ENCODE assay signal across 8 cellular contexts in the genomic region with DNA sequence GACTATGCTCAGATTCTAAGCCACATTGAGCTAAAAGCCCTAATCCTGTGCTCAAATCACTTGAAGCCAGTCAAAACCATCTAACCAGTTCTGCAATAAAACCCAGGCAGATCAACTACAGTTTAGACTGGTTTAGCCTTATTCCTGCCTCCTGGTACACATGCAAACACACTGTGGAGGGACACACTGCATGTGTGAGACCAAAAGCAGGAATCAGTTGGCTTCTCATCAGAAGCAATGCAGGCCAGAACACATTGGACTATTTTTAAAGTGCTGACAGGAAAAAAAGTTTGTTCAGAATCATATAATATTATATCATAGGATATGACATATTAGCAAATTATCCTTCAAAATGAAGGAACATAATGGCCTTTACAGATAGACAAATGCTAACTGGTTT. TPM values are rescaled to one million over a fixed set of nuclear protein-coding genes. Genes with fewer than 3 reads are reported as not detected.
"Had no signal": no experiment of that assay in that cellular context is flagged by ENCODE, and none has a peak within 500 bp of the region (broad histone marks: within the 10 kb centered on the region; RNA-seq: fewer than 3 reads in every experiment).

No MANE protein-coding gene starts in this region.

- ATAC-seq: HepG2, K562 had no signal

- H3K4me3 ChIP-seq: K562 had no signal

- H3K27ac ChIP-seq: HL-60 had no signal

- DNase-seq: IMR-90, KBM-7 had no signal

- FAIRE-seq: HepG2, HTR-8/SVneo, K562 had no signal

RNA-seq across cellular contexts. Expression of a gene that starts 52.5 kb away (rescaled TPM):
- total RNA-seq: HepG2, HT-29, HT1080, IMR-90, K562 had no signal
- polyA plus RNA-seq: HepG2, IMR-90 had no signal
